ENCODE assay signal across 8 cellular contexts in genomic region chr1:44632511-44633072, GRCh38. TPM values are rescaled to one million over a fixed set of nuclear protein-coding genes. Genes with fewer than 3 reads are reported as not detected.
A peak's percentile ranks its signal among the peaks of the same experiment; 100 is the strongest.
DNase-seq lines count a peak whose midpoint lies in the region; ATAC-seq and TF ChIP-seq lines count a peak whose summit lies in the region.

No MANE protein-coding gene starts in this region.

- H3K9me3 Mint-ChIP-seq in naive thymus-derived CD4-positive, alpha-beta T cell: peaks cover 0 to 9% (median 0%) of the 10 kb centered on the region in 11 donors

- H3K4me3 ChIP-seq in Peyer's patch: peak overlapping the region; percentile 61 to 97 (median 88)
- peak overlapping the region; percentile 61 for H3K4me3 ChIP-seq in ectodermal cell (ENCODE audit: insufficient read depth, low read depth, low read length)
- H3K4me3 ChIP-seq in naive thymus-derived CD4-positive, alpha-beta T cell (ENCODE audit: low read length): peak overlapping the region; percentile 53

- peak overlapping the region; percentile 69 to 95 (median 88) for H3K4me3 Mint-ChIP-seq in naive thymus-derived CD4-positive, alpha-beta T cell

- H3K4me1 Mint-ChIP-seq in naive thymus-derived CD4-positive, alpha-beta T cell: peaks cover 29 to 50% (median 39%) of the 10 kb centered on the region in 7 donors

- TF ChIP-seq POLR2A in Peyer's patch (IDR thresholded peaks at IDR 0.05): no peak

- DNase-seq in NCI-H748 (lab: John Stamatoyannopoulos, UW; ENCODE audit: unreplicated experiment) (peak; percentile 36), NCI-H748 treated with DMSO at 0.1 percent for 48 hours (lab: John Stamatoyannopoulos, UW) (no peak), Peyer's patch (no peak), inferior parietal cortex (ENCODE audit: extremely low spot score) (no peak), NOMO-1 treated with DMSO at 0.1 percent for 48 hours (lab: John Stamatoyannopoulos, UW; ENCODE audit: unreplicated experiment) (no peak)
- no peak for DNase-seq in naive thymus-derived CD4-positive, alpha-beta T cell

- H3K36me3 Mint-ChIP-seq in naive thymus-derived CD4-positive, alpha-beta T cell: peaks cover 0 to 14% (median 9%) of the 10 kb centered on the region in 5 donors

- CTCF ChIA-PET in naive thymus-derived CD4-positive, alpha-beta T cell (lab: Charles Lee): interaction anchor here (2.3 kb wide), 1 partner anchor 20 kb away, joined by 19 read pairs; no protein-coding TSS in a partner anchor

- H3K27ac ChIP-seq in Peyer's patch (peak overlapping the region; percentile 93 to 98 (median 96)), ectodermal cell (ENCODE audit: insufficient read depth, low read depth, low read length, poor library complexity, severe bottlenecking) (peak overlapping the region; percentile 100)
- H3K27ac ChIP-seq in naive thymus-derived CD4-positive, alpha-beta T cell (ENCODE audit: low read depth, low read length): peak overlapping the region; percentile 85

- no peaks in the 10 kb centered on the region for H3K27me3 Mint-ChIP-seq in naive thymus-derived CD4-positive, alpha-beta T cell

- H3K36me3 ChIP-seq in Peyer's patch: peaks cover 0 to 33% (median 0%) of the 10 kb centered on the region in 3 donors
- H3K36me3 ChIP-seq in ectodermal cell (ENCODE audit: control insufficient read depth, insufficient read depth, low read length): peaks cover 13% of the 10 kb centered on the region
- peaks cover 0 to 53% (median 11%) of the 10 kb centered on the region in 3 experiments for H3K36me3 ChIP-seq in naive thymus-derived CD4-positive, alpha-beta T cell (ENCODE audit: control insufficient read depth in 2 of 3, insufficient read depth in 3 of 3, low read length in 3 of 3)

- H3K9me3 ChIP-seq in Peyer's patch: no peaks in the 10 kb centered on the region
- H3K9me3 ChIP-seq in ectodermal cell (ENCODE audit: control insufficient read depth, low read length): no peaks in the 10 kb centered on the region
- H3K9me3 ChIP-seq in naive thymus-derived CD4-positive, alpha-beta T cell (ENCODE audit: control insufficient read depth in 2 of 3, low read length in 3 of 3): no peaks in the 10 kb centered on the region

- no peak for ATAC-seq in naive thymus-derived CD4-positive, alpha-beta T cell
- no peak for ATAC-seq in activated CD4-positive, CD25-positive, alpha-beta regulatory T cell treated with anti-CD3 and anti-CD28 coated beads, Interleukin-2, amount 50 U/mL, for 24 hours

- peak overlapping the region; percentile 46 to 97 (median 95) for H3K27ac Mint-ChIP-seq in naive thymus-derived CD4-positive, alpha-beta T cell

- WGBS in ectodermal cell, 2 experiments: 6 to 8% methylated on average over 14 of the region's 14 CpGs

- H3K4me1 ChIP-seq in Peyer's patch (peaks cover 0 to 10% (median 4%) of the 10 kb centered on the region in 4 donors), ectodermal cell (ENCODE audit: control insufficient read depth, insufficient read depth, low read length) (peaks cover 19% of the 10 kb centered on the region)
- peaks cover 8 to 13% of the 10 kb centered on the region in 2 donors for H3K4me1 ChIP-seq in naive thymus-derived CD4-positive, alpha-beta T cell (ENCODE audit: control insufficient read depth in 2 of 2, insufficient read depth in 2 of 2, low read length in 2 of 2)

- no peak for TF ChIP-seq CTCF in Peyer's patch (IDR thresholded peaks at IDR 0.05)

- intact Hi-C loops in naive thymus-derived CD4-positive, alpha-beta T cell (cut with micrococcal nuclease): loop anchor here (1.0 to 10.0 kb wide), 10 partner anchors 20 to 1056 kb away; partner anchors contain the start of genes CCDC163 (in 2 of the 2), MMACHC (in 2 of the 2), ARMH1 (in 1 of the 2) and DMAP1 (in 1 of the 2)

- POLR2A ChIA-PET in naive thymus-derived CD4-positive, alpha-beta T cell (lab: Charles Lee): interaction anchor here (0.7 to 3.7 kb wide), 16 partner anchors 8 to 1054 kb away, joined by 3 to 24 read pairs (median 7); partner anchors contain the start of genes ARMH1, GPBP1L1, HECTD3 and KDM4A

- H3K27me3 ChIP-seq in Peyer's patch: no peaks in the 10 kb centered on the region
- H3K27me3 ChIP-seq in ectodermal cell (ENCODE audit: control insufficient read depth, insufficient read depth, low read length, poor library complexity, severe bottlenecking): no peaks in the 10 kb centered on the region
- H3K27me3 ChIP-seq in naive thymus-derived CD4-positive, alpha-beta T cell (ENCODE audit: control insufficient read depth in 2 of 2, insufficient read depth in 2 of 2, low read length in 2 of 2): no peaks in the 10 kb centered on the region

RNA-seq across cellular contexts. Expression of gene TMEM53, which starts 41.7 kb away (rescaled TPM):
- 10 to 100 TPM in 3 of 4 donors, not detected in 1; 23.1 to 30.8 (median 26.5) TPM for total RNA-seq in Peyer's patch
- polyA plus RNA-seq in ectodermal cell (2013, experiment 1 of 4): 9.3 TPM
- 10.5 TPM for polyA plus RNA-seq in ectodermal cell (2013, experiment 2 of 4)
- 7.3 TPM for polyA plus RNA-seq in ectodermal cell (2013, experiment 3 of 4)
- polyA plus RNA-seq in ectodermal cell (2013, experiment 4 of 4): 8.8 TPM
- total RNA-seq in naive thymus-derived CD4-positive, alpha-beta T cell: 1 to 10 TPM; 1.6 to 3.5 (median 1.9) TPM
- 1 to 10 TPM; 2.9 to 3.5 TPM for polyA plus RNA-seq in naive thymus-derived CD4-positive, alpha-beta T cell

RNA-seq across cellular contexts. Expression of gene ARMH1, which starts 41.9 kb away (rescaled TPM):
- total RNA-seq in Peyer's patch: 1 to 10 TPM; 3.7 to 7.7 (median 4.8) TPM
- polyA plus RNA-seq in ectodermal cell (2013, experiment 1 of 4): 5.4 TPM
- polyA plus RNA-seq in ectodermal cell (2013, experiment 2 of 4): 7.9 TPM
- polyA plus RNA-seq in ectodermal cell (2013, experiment 3 of 4): 6.8 TPM
- polyA plus RNA-seq in ectodermal cell (2013, experiment 4 of 4): 6.6 TPM
- total RNA-seq in naive thymus-derived CD4-positive, alpha-beta T cell: 100 to 1,000 TPM in 1 of 5 experiments, 10 to 100 TPM in 4; 65.8 to 205 (median 87.0) TPM
- 10 to 100 TPM; 32.8 to 41.0 TPM for polyA plus RNA-seq in naive thymus-derived CD4-positive, alpha-beta T cell

Comparison
In these comparisons a context has a peak if more than half of its experiments do, and no peak if none do; other contexts are left out.
1. RNA of gene ARMH1, which starts 41.9 kb away (total RNA-seq): 65.8 to 205 TPM in naive thymus-derived CD4-positive, alpha-beta T cell; 3.7 to 7.7 TPM in Peyer's patch; every median in the first group is over 4 times any median in the second.
2. Peak in every context shown above with its lines, with median percentiles within 50 percentile points of each other: H3K27ac ChIP-seq and H3K4me3 ChIP-seq.